Comparison of ENCODE assay signal across 23 cellular contexts in the genomic region with DNA sequence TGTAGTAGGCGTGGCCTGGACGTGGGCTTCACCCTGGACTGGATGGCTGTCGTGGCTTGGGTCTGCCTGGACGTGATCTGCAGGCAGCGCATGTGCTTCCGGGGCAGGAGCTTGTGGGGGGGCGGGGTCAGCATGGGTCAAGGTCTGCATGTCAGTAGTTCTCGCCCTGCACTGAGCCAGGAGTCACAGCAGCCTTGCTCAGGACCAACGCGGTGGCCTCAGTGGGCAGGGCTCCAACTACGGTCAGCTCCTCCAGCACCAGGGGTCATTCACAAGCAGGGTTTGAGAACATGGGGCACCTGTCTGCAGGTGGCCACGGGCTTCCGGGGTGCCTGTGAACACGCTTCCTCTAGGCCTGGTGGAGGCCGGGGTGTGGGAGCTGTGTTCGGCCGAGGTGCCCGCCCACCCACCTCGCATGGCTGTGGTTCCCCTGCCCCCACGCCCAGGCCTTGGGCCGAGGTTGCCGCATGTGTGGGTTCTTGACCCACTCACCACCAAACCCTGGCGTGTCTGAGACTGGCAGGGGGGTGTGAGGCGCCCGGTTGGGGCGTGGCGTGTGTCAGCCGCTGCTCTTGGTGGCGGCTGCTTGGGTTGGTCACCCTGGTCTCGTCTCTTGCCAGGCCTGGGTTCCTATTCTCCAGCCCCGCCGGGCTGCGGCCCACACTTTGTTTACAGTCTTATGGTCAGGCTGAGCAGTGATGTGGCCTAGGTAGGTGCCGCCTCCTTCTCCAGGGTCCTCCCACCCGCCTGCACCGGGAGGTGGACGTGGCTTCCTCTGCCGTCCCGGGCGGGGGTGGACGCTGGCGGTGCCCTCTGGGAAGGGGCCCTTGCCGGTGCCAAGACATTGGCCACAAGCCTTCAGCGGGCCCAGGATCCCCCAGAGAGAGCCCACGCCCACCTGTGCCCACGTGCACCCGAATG.
"Had no signal": no experiment of that assay in that cellular context is flagged by ENCODE, and none has a peak within 500 bp of the region (broad histone marks: within the 10 kb centered on the region; RNA-seq: fewer than 3 reads in every experiment).

No MANE protein-coding gene starts in this region.

- ATAC-seq: activated CD8-positive, alpha-beta T cell treated with anti-CD3 and anti-CD28 coated beads for 36 hours; activated T-cell treated with anti-CD3 and anti-CD28 coated beads, Interleukin-2, amount 50 U/mL, for 4 hours; foreskin keratinocyte; left colon; lower lobe of right lung; natural killer cell; pancreas; sciatic nerve had no signal

- H3K27me3 ChIP-seq: brain microvascular endothelial cell, colonic mucosa, foreskin keratinocyte, hepatocyte, neutrophil, pancreas, stomach had no signal

- H3K4me3 ChIP-seq: colonic mucosa, hepatocyte, lower lobe of right lung, pancreas, smooth muscle cell, stomach had no signal

- H3K4me2 ChIP-seq: hepatocyte, smooth muscle cell had no signal

- H2AFZ ChIP-seq: hepatocyte had no signal

- DNase-seq: activated CD4-positive, alpha-beta T cell treated with anti-CD3 and anti-CD28 coated beads, Interleukin-2, amount 10 ng/mL, durations not matched to agents 24 days and 14 days; activated CD8-positive, alpha-beta T cell treated with anti-CD3 and anti-CD28 coated beads for 36 hours; activated naive CD4-positive, alpha-beta T cell treated with anti-CD3 and anti-CD28 coated beads for 36 hours; activated T-cell treated with anti-CD3 and anti-CD28 coated beads, Interleukin-2, amount 50 U/mL, for 4 hours; aorta; brain microvascular endothelial cell; colonic mucosa; endodermal cell; foreskin keratinocyte; left colon; lower lobe of right lung; natural killer cell; stimulated activated CD4-positive, alpha-beta T cell treated with anti-CD3 and anti-CD28 coated beads, Interleukin-4, amount 100 ng/mL, for 1 hour; stomach; T-helper 1 cell; trophoblast cell had no signal

- H3K27ac ChIP-seq: brain microvascular endothelial cell, colonic mucosa, epithelial cell of prostate, foreskin keratinocyte, hepatocyte, lower lobe of right lung, neutrophil, pancreas, stomach had no signal

- H3K4me1 ChIP-seq: colonic mucosa, foreskin keratinocyte, pancreas had no signal

- FAIRE-seq: islet of Langerhans, pancreas had no signal

- H3K9me3 ChIP-seq: colonic mucosa, lower lobe of right lung, neutrophil, pancreas, stomach had no signal
